In genomic region chr1:88618331-88618730, GRCh38 we compare ENCODE assay signal across 25 cellular contexts.
"Had no signal": no experiment of that assay in that cellular context is flagged by ENCODE, and none has a peak within 500 bp of the region (broad histone marks: within the 10 kb centered on the region; RNA-seq: fewer than 3 reads in every experiment).

No MANE protein-coding gene starts in this region.

- H3K4me3 ChIP-seq: coronary artery, dorsolateral prefrontal cortex had no signal

- H3K27me3 Mint-ChIP-seq: activated CD4-positive, alpha-beta T cell treated with anti-CD3 and anti-CD28 coated beads, Interleukin-2, amount 10 ng/mL, durations not matched to agents 24 days and 14 days; activated naive CD8-positive, alpha-beta T cell treated with anti-CD3 and anti-CD28 coated beads for 36 hours; dendritic cell treated with granulocyte-macrophage colony-stimulating factor and Interleukin-4, amounts not matched to agents 40 ng/mL and 50 ng/mL, for 4 days had no signal

- ATAC-seq: activated CD4-positive, alpha-beta T cell treated with anti-CD3 and anti-CD28 coated beads for 36 hours; activated T-cell treated with anti-CD3 and anti-CD28 coated beads, Interleukin-2, amount 50 U/mL, for 4 hours; activated T-helper 17 cell treated with anti-CD3 and anti-CD28 coated beads, Interleukin-2, amount 50 U/mL, for 72 hours; esophagus mucosa had no signal

- H3K4me3 Mint-ChIP-seq: activated CD4-positive, alpha-beta memory T cell treated with anti-CD3 and anti-CD28 coated beads for 36 hours; activated CD4-positive, alpha-beta T cell treated with anti-CD3 and anti-CD28 coated beads for 36 hours; activated CD4-positive, alpha-beta T cell treated with anti-CD3 and anti-CD28 coated beads, Interleukin-2, amount 10 ng/mL, durations not matched to agents 24 days and 14 days; activated naive CD4-positive, alpha-beta T cell treated with anti-CD3 and anti-CD28 coated beads, Interleukin-2, amount 50 U/mL, for 24 hours; activated naive CD8-positive, alpha-beta T cell treated with anti-CD3 and anti-CD28 coated beads for 36 hours; activated T-cell treated with anti-CD3 and anti-CD28 coated beads, Interleukin-2, amount 50 U/mL, for 4 hours; activated T-helper 17 cell treated with anti-CD3 and anti-CD28 coated beads, Interleukin-2, amount 50 U/mL, for 72 hours; central memory CD8-positive, alpha-beta T cell; dendritic cell treated with granulocyte-macrophage colony-stimulating factor and Interleukin-4, amounts not matched to agents 40 ng/mL and 50 ng/mL, for 4 days; endodermal cell had no signal

- H3K27ac Mint-ChIP-seq: activated CD4-positive, alpha-beta memory T cell treated with anti-CD3 and anti-CD28 coated beads for 36 hours; activated CD4-positive, alpha-beta T cell treated with anti-CD3 and anti-CD28 coated beads for 36 hours; activated CD4-positive, alpha-beta T cell treated with anti-CD3 and anti-CD28 coated beads, Interleukin-2, amount 10 ng/mL, durations not matched to agents 24 days and 14 days; activated naive CD4-positive, alpha-beta T cell treated with anti-CD3 and anti-CD28 coated beads, Interleukin-2, amount 50 U/mL, for 24 hours; activated naive CD8-positive, alpha-beta T cell treated with anti-CD3 and anti-CD28 coated beads for 36 hours; activated T-helper 17 cell treated with anti-CD3 and anti-CD28 coated beads, Interleukin-2, amount 50 U/mL, for 72 hours; dendritic cell treated with granulocyte-macrophage colony-stimulating factor and Interleukin-4, amounts not matched to agents 40 ng/mL and 50 ng/mL, for 4 days; endodermal cell had no signal

- H3K27me3 ChIP-seq: brain microvascular endothelial cell, dorsolateral prefrontal cortex had no signal

- H3K4me1 Mint-ChIP-seq: activated CD4-positive, alpha-beta T cell treated with anti-CD3 and anti-CD28 coated beads for 36 hours; activated CD4-positive, alpha-beta T cell treated with anti-CD3 and anti-CD28 coated beads, Interleukin-2, amount 10 ng/mL, durations not matched to agents 24 days and 14 days; activated naive CD4-positive, alpha-beta T cell treated with anti-CD3 and anti-CD28 coated beads, Interleukin-2, amount 50 U/mL, for 24 hours; activated naive CD8-positive, alpha-beta T cell treated with anti-CD3 and anti-CD28 coated beads for 36 hours; activated T-helper 17 cell treated with anti-CD3 and anti-CD28 coated beads, Interleukin-2, amount 50 U/mL, for 72 hours; central memory CD8-positive, alpha-beta T cell; endodermal cell had no signal

- H3K36me3 ChIP-seq: brain microvascular endothelial cell had no signal

- H3K27ac ChIP-seq: brain microvascular endothelial cell, coronary artery, dorsolateral prefrontal cortex had no signal

- DNase-seq: activated CD4-positive, alpha-beta memory T cell treated with anti-CD3 and anti-CD28 coated beads for 36 hours; activated CD4-positive, alpha-beta T cell treated with anti-CD3 and anti-CD28 coated beads for 36 hours; activated CD4-positive, alpha-beta T cell treated with anti-CD3 and anti-CD28 coated beads, Interleukin-2, amount 10 ng/mL, durations not matched to agents 24 days and 14 days; activated CD4-positive, CD25-positive, alpha-beta regulatory T cell; activated CD4-positive, CD25-positive, alpha-beta regulatory T cell treated with anti-CD3 and anti-CD28 coated beads, Interleukin-2, amount 50 U/mL, for 72 hours; activated CD8-positive, alpha-beta memory T cell treated with anti-CD3 and anti-CD28 coated beads for 24 hours; activated effector memory CD4-positive, alpha-beta T cell treated with Interleukin-2 at 50 U/mL for 16 hours; activated gamma-delta T cell treated with Interleukin-2 at 50 U/mL for 16 hours; activated naive CD4-positive, alpha-beta T cell treated with Interleukin-2 at 50 U/mL for 16 hours; activated naive CD8-positive, alpha-beta T cell treated with anti-CD3 and anti-CD28 coated beads for 36 hours; activated T-cell treated with anti-CD3 and anti-CD28 coated beads, Interleukin-2, amount 50 U/mL, for 4 hours; brain microvascular endothelial cell; dorsolateral prefrontal cortex; effector memory CD4-positive, alpha-beta T cell; endodermal cell; foreskin fibroblast; head of caudate nucleus; hippocampal formation; T-helper 2 cell had no signal
